In genomic region chr3:144875251-144875650, GRCh38 we compare ENCODE assay signal across 25 cellular contexts.
"Had no signal": no experiment of that assay in that cellular context is flagged by ENCODE, and none has a peak within 500 bp of the region (broad histone marks: within the 10 kb centered on the region; RNA-seq: fewer than 3 reads in every experiment).

No MANE protein-coding gene starts in this region.

- H3K9ac ChIP-seq: SK-N-SH had no signal

- H3K27ac ChIP-seq: body of pancreas, WERI-Rb-1 had no signal

- DNase-seq: activated CD4-positive, alpha-beta T cell treated with anti-CD3 and anti-CD28 coated beads for 4 hours; activated CD8-positive, alpha-beta memory T cell treated with anti-CD3 and anti-CD28 coated beads, Interleukin-2, amount 50 U/mL, for 48 hours; activated CD8-positive, alpha-beta T cell treated with anti-CD3 and anti-CD28 coated beads, Interleukin-2, amount 10 ng/mL, durations not matched to agents 7 days and 5 days; activated effector memory CD4-positive, alpha-beta T cell treated with Interleukin-2 at 50 U/mL for 16 hours; activated naive CD4-positive, alpha-beta T cell; activated naive CD8-positive, alpha-beta T cell treated with anti-CD3 and anti-CD28 coated beads, Interleukin-2, amount 50 U/mL, for 24 hours; activated T-cell treated with anti-CD3 and anti-CD28 coated beads, Interleukin-2, amount 50 U/mL, for 1 hour; amygdala; body of pancreas; central memory CD4-positive, alpha-beta T cell; MG63; MV-4-11; NCI-H1105; NCI-H1436; NCI-H1694 treated with DMSO at 0.1 percent for 48 hours; NCI-H2029 treated with DMSO at 0.1 percent for 48 hours; NCI-H345; NCI-H510A; NCI-H526 treated with DMSO at 0.1 percent for 48 hours; NCI-H82; OCI-M1; RPMI8226; SK-N-SH; T-helper 1 cell; WERI-Rb-1 had no signal

- H3K36me3 ChIP-seq: MG63, WERI-Rb-1 had no signal

- H3K4me1 ChIP-seq: body of pancreas had no signal

- H3K9me2 ChIP-seq: SK-N-SH had no signal

- H3K9me3 ChIP-seq: body of pancreas, MG63, SK-N-SH had no signal

- H3K27me3 ChIP-seq: body of pancreas had no signal

- H3K4me3 ChIP-seq: body of pancreas, MG63 had no signal

- H3K4me2 ChIP-seq: SK-N-SH had no signal
